Comparison of ENCODE assay signal across 1 cellular context in the genomic region with DNA sequence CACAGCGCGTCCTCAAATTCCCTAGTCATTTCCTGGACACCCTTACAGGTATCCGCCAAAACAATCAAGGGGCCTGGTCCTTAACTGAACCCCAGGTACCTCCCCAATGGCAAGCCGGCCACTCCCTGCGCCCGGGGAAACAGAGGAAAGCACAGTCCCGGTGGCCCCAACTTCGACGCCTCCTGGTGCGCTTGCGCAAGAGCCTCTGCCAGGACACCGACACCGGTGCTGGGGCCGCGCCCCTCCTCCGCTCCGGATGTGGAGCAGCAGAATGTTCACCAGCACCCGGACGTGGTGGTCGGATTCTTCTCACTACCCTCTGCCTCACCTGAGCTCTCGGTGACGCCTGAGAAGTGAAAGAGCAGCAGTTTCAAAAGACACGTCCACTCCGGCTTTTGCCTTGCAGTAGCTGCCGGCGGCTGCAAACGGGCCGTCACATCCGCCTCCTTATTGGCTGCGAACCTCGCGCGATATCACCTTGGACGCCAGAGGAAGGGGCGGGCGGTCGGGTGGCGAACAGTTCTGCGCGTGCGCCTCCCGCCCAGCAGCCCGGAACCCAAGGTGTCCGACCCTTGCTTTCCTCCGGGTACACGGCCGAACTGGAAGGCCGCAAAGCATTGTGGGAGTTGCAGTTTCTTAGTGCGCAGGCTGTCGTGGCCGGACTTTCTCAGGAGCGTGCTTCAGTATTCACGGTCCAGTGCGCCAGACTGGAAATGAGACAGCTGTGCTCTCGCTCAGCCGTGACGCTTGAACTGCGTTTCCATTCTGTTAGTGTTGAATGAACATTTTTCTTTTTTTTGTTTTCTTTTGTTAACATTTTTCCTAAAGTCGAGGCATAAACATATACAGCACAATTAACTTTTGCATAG.
TF ChIP-seq lines count a peak whose summit lies in the region.

A gene with protein sequence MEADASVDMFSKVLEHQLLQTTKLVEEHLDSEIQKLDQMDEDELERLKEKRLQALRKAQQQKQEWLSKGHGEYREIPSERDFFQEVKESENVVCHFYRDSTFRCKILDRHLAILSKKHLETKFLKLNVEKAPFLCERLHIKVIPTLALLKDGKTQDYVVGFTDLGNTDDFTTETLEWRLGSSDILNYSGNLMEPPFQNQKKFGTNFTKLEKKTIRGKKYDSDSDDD (minus strand): TSS at position 423 of the 869 bp plus-strand sequence. CDS start 3,123 bp downstream, outside the sequence.

TF ChIP-seq in HepG2, 621 proteins besides CTCF, POLR2A, EP300 and RAD21 (continued from another document and continues in another):
- no peak for TF ChIP-seq NFIC (IDR thresholded peaks at IDR 0.05; ENCODE audit: low read length)
- no peak for TF ChIP-seq PTBP1 (IDR thresholded peaks at IDR 0.05; ENCODE audit: low read depth, low read length, poor library complexity, severe bottlenecking)
- TF ChIP-seq ZIK1 (CRISPR knock-in tag; IDR thresholded peaks at IDR 0.05; ENCODE audit: borderline replicate concordance, low read depth), result no peak
- TF ChIP-seq ARNTL (CRISPR knock-in tag; IDR thresholded peaks at IDR 0.05), result no peak
- peak; percentile 95 for TF ChIP-seq MIER3 (CRISPR knock-in tag; IDR thresholded peaks at IDR 0.05; ENCODE audit: borderline replicate concordance)
- no peak for TF ChIP-seq ZNF562 (CRISPR knock-in tag; IDR thresholded peaks at IDR 0.05; ENCODE audit: borderline replicate concordance)
- TF ChIP-seq KDM4B (CRISPR knock-in tag; IDR thresholded peaks at IDR 0.05), result peak; percentile 87
- 0 out of 2 replicates have a peak, but pooled peaks have one; percentile 81 for TF ChIP-seq MYNN (CRISPR knock-in tag; IDR thresholded peaks at IDR 0.05; ENCODE audit: low read depth)
- 0 out of 2 replicates have a peak, but pooled peaks have one; percentile 65 for TF ChIP-seq GZF1 (CRISPR knock-in tag; IDR thresholded peaks at IDR 0.05)
- TF ChIP-seq, protein P1, sequence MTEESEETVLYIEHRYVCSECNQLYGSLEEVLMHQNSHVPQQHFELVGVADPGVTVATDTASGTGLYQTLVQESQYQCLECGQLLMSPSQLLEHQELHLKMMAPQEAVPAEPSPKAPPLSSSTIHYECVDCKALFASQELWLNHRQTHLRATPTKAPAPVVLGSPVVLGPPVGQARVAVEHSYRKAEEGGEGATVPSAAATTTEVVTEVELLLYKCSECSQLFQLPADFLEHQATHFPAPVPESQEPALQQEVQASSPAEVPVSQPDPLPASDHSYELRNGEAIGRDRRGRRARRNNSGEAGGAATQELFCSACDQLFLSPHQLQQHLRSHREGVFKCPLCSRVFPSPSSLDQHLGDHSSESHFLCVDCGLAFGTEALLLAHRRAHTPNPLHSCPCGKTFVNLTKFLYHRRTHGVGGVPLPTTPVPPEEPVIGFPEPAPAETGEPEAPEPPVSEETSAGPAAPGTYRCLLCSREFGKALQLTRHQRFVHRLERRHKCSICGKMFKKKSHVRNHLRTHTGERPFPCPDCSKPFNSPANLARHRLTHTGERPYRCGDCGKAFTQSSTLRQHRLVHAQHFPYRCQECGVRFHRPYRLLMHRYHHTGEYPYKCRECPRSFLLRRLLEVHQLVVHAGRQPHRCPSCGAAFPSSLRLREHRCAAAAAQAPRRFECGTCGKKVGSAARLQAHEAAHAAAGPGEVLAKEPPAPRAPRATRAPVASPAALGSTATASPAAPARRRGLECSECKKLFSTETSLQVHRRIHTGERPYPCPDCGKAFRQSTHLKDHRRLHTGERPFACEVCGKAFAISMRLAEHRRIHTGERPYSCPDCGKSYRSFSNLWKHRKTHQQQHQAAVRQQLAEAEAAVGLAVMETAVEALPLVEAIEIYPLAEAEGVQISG (CRISPR knock-in tag; IDR thresholded peaks at IDR 0.05), result peak; percentile 98
- TF ChIP-seq, protein P2, sequence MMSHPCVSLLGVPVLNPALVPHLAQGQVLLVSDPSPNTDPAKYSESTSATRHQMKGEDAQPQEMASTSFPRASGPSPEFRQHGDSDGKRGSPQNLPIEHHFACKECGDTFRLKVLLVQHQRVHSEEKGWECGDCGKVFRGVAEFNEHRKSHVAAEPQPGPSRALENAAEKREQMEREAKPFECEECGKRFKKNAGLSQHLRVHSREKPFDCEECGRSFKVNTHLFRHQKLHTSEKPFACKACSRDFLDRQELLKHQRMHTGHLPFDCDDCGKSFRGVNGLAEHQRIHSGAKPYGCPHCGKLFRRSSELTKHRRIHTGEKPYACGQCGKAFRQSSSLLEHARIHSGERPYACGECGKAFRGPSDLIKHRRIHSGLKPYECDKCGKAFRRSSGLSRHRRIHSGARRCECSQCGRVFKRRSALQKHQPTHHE (CRISPR knock-in tag; IDR thresholded peaks at IDR 0.05; ENCODE audit: borderline replicate concordance), result peak; percentile 36; the same call in 1 of the 2 replicates
- TF ChIP-seq ISX (CRISPR knock-in tag; conservative IDR thresholded peaks at IDR 0.05), result peak; percentile 65; the same call in 1 of the 2 replicates
- peak; percentile 51 for TF ChIP-seq SKI (IDR thresholded peaks at IDR 0.05; ENCODE audit: partially characterized antibody)
- TF ChIP-seq ZNF343 (CRISPR knock-in tag; IDR thresholded peaks at IDR 0.05), result peak; percentile 83
- TF ChIP-seq HOXA7 (CRISPR knock-in tag; IDR thresholded peaks at IDR 0.05), result no peak
- TF ChIP-seq, protein P3, sequence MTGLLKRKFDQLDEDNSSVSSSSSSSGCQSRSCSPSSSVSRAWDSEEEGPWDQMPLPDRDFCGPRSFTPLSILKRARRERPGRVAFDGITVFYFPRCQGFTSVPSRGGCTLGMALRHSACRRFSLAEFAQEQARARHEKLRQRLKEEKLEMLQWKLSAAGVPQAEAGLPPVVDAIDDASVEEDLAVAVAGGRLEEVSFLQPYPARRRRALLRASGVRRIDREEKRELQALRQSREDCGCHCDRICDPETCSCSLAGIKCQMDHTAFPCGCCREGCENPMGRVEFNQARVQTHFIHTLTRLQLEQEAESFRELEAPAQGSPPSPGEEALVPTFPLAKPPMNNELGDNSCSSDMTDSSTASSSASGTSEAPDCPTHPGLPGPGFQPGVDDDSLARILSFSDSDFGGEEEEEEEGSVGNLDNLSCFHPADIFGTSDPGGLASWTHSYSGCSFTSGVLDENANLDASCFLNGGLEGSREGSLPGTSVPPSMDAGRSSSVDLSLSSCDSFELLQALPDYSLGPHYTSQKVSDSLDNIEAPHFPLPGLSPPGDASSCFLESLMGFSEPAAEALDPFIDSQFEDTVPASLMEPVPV (CRISPR knock-in tag; IDR thresholded peaks at IDR 0.05), result peak; percentile 86; the same call in 1 of the 2 replicates
- no peak; the same call in 1 of the 2 replicates for TF ChIP-seq DNMT1 (CRISPR knock-in tag; IDR thresholded peaks at IDR 0.05)
- TF ChIP-seq, protein P4, sequence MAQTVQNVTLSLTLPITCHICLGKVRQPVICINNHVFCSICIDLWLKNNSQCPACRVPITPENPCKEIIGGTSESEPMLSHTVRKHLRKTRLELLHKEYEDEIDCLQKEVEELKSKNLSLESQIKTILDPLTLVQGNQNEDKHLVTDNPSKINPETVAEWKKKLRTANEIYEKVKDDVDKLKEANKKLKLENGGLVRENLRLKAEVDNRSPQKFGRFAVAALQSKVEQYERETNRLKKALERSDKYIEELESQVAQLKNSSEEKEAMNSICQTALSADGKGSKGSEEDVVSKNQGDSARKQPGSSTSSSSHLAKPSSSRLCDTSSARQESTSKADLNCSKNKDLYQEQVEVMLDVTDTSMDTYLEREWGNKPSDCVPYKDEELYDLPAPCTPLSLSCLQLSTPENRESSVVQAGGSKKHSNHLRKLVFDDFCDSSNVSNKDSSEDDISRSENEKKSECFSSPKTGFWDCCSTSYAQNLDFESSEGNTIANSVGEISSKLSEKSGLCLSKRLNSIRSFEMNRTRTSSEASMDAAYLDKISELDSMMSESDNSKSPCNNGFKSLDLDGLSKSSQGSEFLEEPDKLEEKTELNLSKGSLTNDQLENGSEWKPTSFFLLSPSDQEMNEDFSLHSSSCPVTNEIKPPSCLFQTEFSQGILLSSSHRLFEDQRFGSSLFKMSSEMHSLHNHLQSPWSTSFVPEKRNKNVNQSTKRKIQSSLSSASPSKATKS (CRISPR knock-in tag; IDR thresholded peaks at IDR 0.05), result no peak
- peak; percentile 55 for TF ChIP-seq ZNF781 (CRISPR knock-in tag; IDR thresholded peaks at IDR 0.05; ENCODE audit: borderline replicate concordance, not compliant biosample characterization)
- TF ChIP-seq, protein P5, sequence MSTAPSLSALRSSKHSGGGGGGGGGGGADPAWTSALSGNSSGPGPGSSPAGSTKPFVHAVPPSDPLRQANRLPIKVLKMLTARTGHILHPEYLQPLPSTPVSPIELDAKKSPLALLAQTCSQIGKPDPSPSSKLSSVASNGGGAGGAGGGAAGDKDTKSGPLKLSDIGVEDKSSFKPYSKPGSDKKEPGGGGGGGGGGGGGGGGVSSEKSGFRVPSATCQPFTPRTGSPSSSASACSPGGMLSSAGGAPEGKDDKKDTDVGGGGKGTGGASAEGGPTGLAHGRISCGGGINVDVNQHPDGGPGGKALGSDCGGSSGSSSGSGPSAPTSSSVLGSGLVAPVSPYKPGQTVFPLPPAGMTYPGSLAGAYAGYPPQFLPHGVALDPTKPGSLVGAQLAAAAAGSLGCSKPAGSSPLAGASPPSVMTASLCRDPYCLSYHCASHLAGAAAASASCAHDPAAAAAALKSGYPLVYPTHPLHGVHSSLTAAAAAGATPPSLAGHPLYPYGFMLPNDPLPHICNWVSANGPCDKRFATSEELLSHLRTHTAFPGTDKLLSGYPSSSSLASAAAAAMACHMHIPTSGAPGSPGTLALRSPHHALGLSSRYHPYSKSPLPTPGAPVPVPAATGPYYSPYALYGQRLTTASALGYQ (CRISPR knock-in tag; IDR thresholded peaks at IDR 0.05), result peak; percentile 41; the same call in 1 of the 2 replicates
- TF ChIP-seq DPF2 (CRISPR knock-in tag; IDR thresholded peaks at IDR 0.05; ENCODE audit: borderline replicate concordance, low read depth), result no peak
- TF ChIP-seq REXO4 (CRISPR knock-in tag; IDR thresholded peaks at IDR 0.05; ENCODE audit: borderline replicate concordance), result no peak
- TF ChIP-seq ZNF138 (CRISPR knock-in tag; IDR thresholded peaks at IDR 0.05; ENCODE audit: low read depth), result no peak
- TF ChIP-seq ZC3H4 (CRISPR knock-in tag; IDR thresholded peaks at IDR 0.05; ENCODE audit: borderline replicate concordance), result no peak
- TF ChIP-seq ZNF777 (CRISPR knock-in tag; IDR thresholded peaks at IDR 0.05), result peak; percentile 92
- TF ChIP-seq ZNF282 (IDR thresholded peaks at IDR 0.05; ENCODE audit: partially characterized antibody), result no peak
- TF ChIP-seq, protein P6, sequence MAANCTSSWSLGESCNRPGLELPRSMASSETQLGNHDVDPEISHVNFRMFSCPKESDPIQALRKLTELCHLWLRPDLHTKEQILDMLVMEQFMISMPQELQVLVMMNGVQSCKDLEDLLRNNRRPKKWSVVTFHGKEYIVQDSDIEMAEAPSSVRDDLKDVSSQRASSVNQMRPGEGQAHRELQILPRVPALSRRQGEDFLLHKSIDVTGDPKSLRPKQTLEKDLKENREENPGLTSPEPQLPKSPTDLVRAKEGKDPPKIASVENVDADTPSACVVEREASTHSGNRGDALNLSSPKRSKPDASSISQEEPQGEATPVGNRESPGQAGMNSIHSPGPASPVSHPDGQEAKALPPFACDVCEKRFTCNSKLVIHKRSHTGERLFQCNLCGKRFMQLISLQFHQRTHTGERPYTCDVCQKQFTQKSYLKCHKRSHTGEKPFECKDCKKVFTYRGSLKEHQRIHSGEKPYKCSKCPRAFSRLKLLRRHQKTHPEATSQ (CRISPR knock-in tag; IDR thresholded peaks at IDR 0.05; ENCODE audit: borderline replicate concordance), result peak; percentile 21; the same call in 1 of the 2 replicates
- peak; percentile 76; the same call in 1 of the 2 replicates for TF ChIP-seq ZSCAN29 (CRISPR knock-in tag; conservative IDR thresholded peaks at IDR 0.05)
- TF ChIP-seq MTA1 (CRISPR knock-in tag; IDR thresholded peaks at IDR 0.05; ENCODE audit: borderline replicate concordance), result peak; percentile 72; the same call in 1 of the 2 replicates
- TF ChIP-seq, protein P7, sequence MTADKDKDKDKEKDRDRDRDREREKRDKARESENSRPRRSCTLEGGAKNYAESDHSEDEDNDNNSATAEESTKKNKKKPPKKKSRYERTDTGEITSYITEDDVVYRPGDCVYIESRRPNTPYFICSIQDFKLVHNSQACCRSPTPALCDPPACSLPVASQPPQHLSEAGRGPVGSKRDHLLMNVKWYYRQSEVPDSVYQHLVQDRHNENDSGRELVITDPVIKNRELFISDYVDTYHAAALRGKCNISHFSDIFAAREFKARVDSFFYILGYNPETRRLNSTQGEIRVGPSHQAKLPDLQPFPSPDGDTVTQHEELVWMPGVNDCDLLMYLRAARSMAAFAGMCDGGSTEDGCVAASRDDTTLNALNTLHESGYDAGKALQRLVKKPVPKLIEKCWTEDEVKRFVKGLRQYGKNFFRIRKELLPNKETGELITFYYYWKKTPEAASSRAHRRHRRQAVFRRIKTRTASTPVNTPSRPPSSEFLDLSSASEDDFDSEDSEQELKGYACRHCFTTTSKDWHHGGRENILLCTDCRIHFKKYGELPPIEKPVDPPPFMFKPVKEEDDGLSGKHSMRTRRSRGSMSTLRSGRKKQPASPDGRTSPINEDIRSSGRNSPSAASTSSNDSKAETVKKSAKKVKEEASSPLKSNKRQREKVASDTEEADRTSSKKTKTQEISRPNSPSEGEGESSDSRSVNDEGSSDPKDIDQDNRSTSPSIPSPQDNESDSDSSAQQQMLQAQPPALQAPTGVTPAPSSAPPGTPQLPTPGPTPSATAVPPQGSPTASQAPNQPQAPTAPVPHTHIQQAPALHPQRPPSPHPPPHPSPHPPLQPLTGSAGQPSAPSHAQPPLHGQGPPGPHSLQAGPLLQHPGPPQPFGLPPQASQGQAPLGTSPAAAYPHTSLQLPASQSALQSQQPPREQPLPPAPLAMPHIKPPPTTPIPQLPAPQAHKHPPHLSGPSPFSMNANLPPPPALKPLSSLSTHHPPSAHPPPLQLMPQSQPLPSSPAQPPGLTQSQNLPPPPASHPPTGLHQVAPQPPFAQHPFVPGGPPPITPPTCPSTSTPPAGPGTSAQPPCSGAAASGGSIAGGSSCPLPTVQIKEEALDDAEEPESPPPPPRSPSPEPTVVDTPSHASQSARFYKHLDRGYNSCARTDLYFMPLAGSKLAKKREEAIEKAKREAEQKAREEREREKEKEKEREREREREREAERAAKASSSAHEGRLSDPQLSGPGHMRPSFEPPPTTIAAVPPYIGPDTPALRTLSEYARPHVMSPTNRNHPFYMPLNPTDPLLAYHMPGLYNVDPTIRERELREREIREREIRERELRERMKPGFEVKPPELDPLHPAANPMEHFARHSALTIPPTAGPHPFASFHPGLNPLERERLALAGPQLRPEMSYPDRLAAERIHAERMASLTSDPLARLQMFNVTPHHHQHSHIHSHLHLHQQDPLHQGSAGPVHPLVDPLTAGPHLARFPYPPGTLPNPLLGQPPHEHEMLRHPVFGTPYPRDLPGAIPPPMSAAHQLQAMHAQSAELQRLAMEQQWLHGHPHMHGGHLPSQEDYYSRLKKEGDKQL (CRISPR knock-in tag; IDR thresholded peaks at IDR 0.05; ENCODE audit: low read depth), result 0 out of 2 replicates have a peak, but pooled peaks have one; percentile 33
- no peak for TF ChIP-seq ARNT (IDR thresholded peaks at IDR 0.05)
- peak; percentile 99 for TF ChIP-seq YEATS2 (CRISPR knock-in tag; IDR thresholded peaks at IDR 0.05; ENCODE audit: borderline replicate concordance)
- peak; percentile 97 for TF ChIP-seq CEBPG (CRISPR knock-in tag; IDR thresholded peaks at IDR 0.05)
- TF ChIP-seq, protein P8, sequence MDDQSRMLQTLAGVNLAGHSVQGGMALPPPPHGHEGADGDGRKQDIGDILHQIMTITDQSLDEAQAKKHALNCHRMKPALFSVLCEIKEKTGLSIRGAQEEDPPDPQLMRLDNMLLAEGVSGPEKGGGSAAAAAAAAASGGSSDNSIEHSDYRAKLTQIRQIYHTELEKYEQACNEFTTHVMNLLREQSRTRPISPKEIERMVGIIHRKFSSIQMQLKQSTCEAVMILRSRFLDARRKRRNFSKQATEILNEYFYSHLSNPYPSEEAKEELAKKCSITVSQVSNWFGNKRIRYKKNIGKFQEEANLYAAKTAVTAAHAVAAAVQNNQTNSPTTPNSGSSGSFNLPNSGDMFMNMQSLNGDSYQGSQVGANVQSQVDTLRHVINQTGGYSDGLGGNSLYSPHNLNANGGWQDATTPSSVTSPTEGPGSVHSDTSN (CRISPR knock-in tag; IDR thresholded peaks at IDR 0.05; ENCODE audit: borderline replicate concordance), result 0 out of 2 replicates have a peak, but pooled peaks have one; percentile 64
- peak; percentile 95 for TF ChIP-seq ERF (CRISPR knock-in tag; IDR thresholded peaks at IDR 0.05)
- peak; percentile 80 for TF ChIP-seq BORCS8-MEF2B (CRISPR knock-in tag; IDR thresholded peaks at IDR 0.05)
